In genomic region chr12:78194448-78194847, GRCh38 we compare ENCODE assay signal across 21 cellular contexts.
DNase-seq lines count a peak whose midpoint lies in the region; ATAC-seq and TF ChIP-seq lines count a peak whose summit lies in the region.
"Had no signal": no experiment of that assay in that cellular context is flagged by ENCODE, and none has a peak within 500 bp of the region (broad histone marks: within the 10 kb centered on the region; RNA-seq: fewer than 3 reads in every experiment).

No MANE protein-coding gene starts in this region.

- H3K9me3 ChIP-seq in osteoblast (ENCODE audit: low read depth, low read length) (no peaks in the 10 kb centered on the region), aorta (ENCODE audit: control insufficient read depth, low read length) (no peaks in the 10 kb centered on the region), transverse colon (no peaks in the 10 kb centered on the region)
- H3K9me3 ChIP-seq: gastrocnemius medialis, HAP-1 had no signal

- no peak for ATAC-seq in aorta (ENCODE audit: low FRiP score)
- ATAC-seq: activated CD8-positive, alpha-beta memory T cell treated with anti-CD3 and anti-CD28 coated beads, Interleukin-2, amount 10 ng/mL, durations not matched to agents 7 days and 5 days; gastrocnemius medialis; sciatic nerve had no signal

- H3K4me3 ChIP-seq in epithelial cell of esophagus (ENCODE audit: low read length) (no peak overlapping the region), osteoblast (ENCODE audit: insufficient read depth, low read length) (no peak overlapping the region), aorta (ENCODE audit: low read length in 2 of 2) (no peak overlapping the region), transverse colon (no peak overlapping the region)
- H3K4me3 ChIP-seq: gastrocnemius medialis, HAP-1 had no signal

- no peak for TF ChIP-seq EP300 in transverse colon (IDR thresholded peaks at IDR 0.05; ENCODE audit: low read depth)

- H3K36me3 ChIP-seq in osteoblast (ENCODE audit: insufficient read depth, low read length) (peaks cover 14% of the 10 kb centered on the region), aorta (ENCODE audit: control insufficient read depth in 1 of 2, insufficient read depth in 2 of 2, low read length in 1 of 2) (no peaks in the 10 kb centered on the region), transverse colon (no peaks in the 10 kb centered on the region)
- H3K36me3 ChIP-seq: gastrocnemius medialis had no signal

- no peak for TF ChIP-seq POLR2A in transverse colon (IDR thresholded peaks at IDR 0.05)

- no peak overlapping the region for H2AFZ ChIP-seq in osteoblast (ENCODE audit: low read length)

- in situ Hi-C loops in transverse colon (cut with MboI; ENCODE audit: low pct_ligation_motif_present in 1 of 4, low pct_unique_long_range_greater_than_20kb in 1 of 4, low sequenced_read_pairs in 3 of 4): no loop called here

- no peak for TF ChIP-seq CTCF in epithelial cell of esophagus (IDR thresholded peaks at IDR 0.05; ENCODE audit: insufficient read depth, low read depth, low read length, missing control alignments)
- TF ChIP-seq CTCF in osteoblast (IDR thresholded peaks at IDR 0.05; ENCODE audit: extremely low read depth, low read depth, low read length): no peak
- TF ChIP-seq CTCF in transverse colon (IDR thresholded peaks at IDR 0.05): no peak

- WGBS in aorta, 2 donors: 44 to 55% methylated on average over 3 of the region's 3 CpGs
- 60 to 70% methylated on average over 3 of the region's 3 CpGs for WGBS in transverse colon (ENCODE audit: low coverage in 1 of 2), 2 donors

- peak overlapping the region; percentile 66 for H3K27ac ChIP-seq in osteoblast (ENCODE audit: low read depth, low read length)
- H3K27ac ChIP-seq in aorta (ENCODE audit: low read depth in 1 of 2, low read length in 2 of 2): no peak overlapping the region
- no peak overlapping the region for H3K27ac ChIP-seq in transverse colon
- H3K27ac ChIP-seq: gastrocnemius medialis, VCaP had no signal

- no peaks in the 10 kb centered on the region for H4K20me1 ChIP-seq in osteoblast (ENCODE audit: insufficient read depth, low read length)

- H3K4me1 ChIP-seq in osteoblast (ENCODE audit: insufficient read depth, low read length) (peaks cover 40% of the 10 kb centered on the region), aorta (ENCODE audit: control insufficient read depth in 1 of 2, insufficient read depth in 2 of 2, low read length in 2 of 2) (no peaks in the 10 kb centered on the region), transverse colon (no peaks in the 10 kb centered on the region)
- H3K4me1 ChIP-seq: gastrocnemius medialis, HAP-1 had no signal

- intact Hi-C loops in aorta (cut with DNase I) (no loop called here), transverse colon (cut with DNase I; ENCODE audit: low total_unique reads) (no loop called here)

- H3K4me2 ChIP-seq in osteoblast (ENCODE audit: insufficient read depth, low read length): peak overlapping the region; percentile 38

- no peaks in the 10 kb centered on the region for H3K79me2 ChIP-seq in osteoblast (ENCODE audit: insufficient read depth, low read length)

- no peaks in the 10 kb centered on the region for H3K27me3 ChIP-seq in osteoblast (ENCODE audit: insufficient read depth, low read length)
- no peaks in the 10 kb centered on the region for H3K27me3 ChIP-seq in aorta (ENCODE audit: control insufficient read depth in 1 of 2, insufficient read depth in 2 of 2, low read length in 1 of 2)
- H3K27me3 ChIP-seq in transverse colon: no peaks in the 10 kb centered on the region
- H3K27me3 ChIP-seq: gastrocnemius medialis had no signal

- DNase-seq in EL (peak; percentile 91), RKO (ENCODE audit: low spot score) (peak; percentile 50), epithelial cell of esophagus (ENCODE audit: low read depth) (peak; percentile 71), osteoblast (ENCODE audit: insufficient read length, low spot score, missing footprints) (peak; percentile 74), aorta (no peak), transverse colon (no peak), islet precursor cell (no peak)
- DNase-seq: activated CD8-positive, alpha-beta memory T cell treated with anti-CD3 and anti-CD28 coated beads, Interleukin-2, amount 10 ng/mL, durations not matched to agents 7 days and 5 days; activated naive CD4-positive, alpha-beta T cell treated with Interleukin-2 at 50 U/mL for 16 hours; CD8-positive, alpha-beta memory T cell; gastrocnemius medialis; Kasumi-1; kidney; naive B cell; NCI-H1694 treated with DMSO at 0.1 percent for 48 hours; NCI-H526 treated with DMSO at 0.1 percent for 48 hours; SHP77 treated with DMSO at 0.1 percent for 48 hours; stimulated activated naive CD4-positive, alpha-beta T cell treated with Interleukin-2 at 50 U/mL for 16 hours had no signal

Comparison
In these comparisons a context has a peak if more than half of its experiments do, and no peak if none do; other contexts are left out.
1. DNase-seq: peak in EL (single experiment), RKO (single experiment), epithelial cell of esophagus (single experiment) and osteoblast (single experiment); none in aorta (0 of 2), transverse colon (single experiment) and islet precursor cell (single experiment).